Comparison of ENCODE assay signal across 13 cellular contexts in the genomic region with DNA sequence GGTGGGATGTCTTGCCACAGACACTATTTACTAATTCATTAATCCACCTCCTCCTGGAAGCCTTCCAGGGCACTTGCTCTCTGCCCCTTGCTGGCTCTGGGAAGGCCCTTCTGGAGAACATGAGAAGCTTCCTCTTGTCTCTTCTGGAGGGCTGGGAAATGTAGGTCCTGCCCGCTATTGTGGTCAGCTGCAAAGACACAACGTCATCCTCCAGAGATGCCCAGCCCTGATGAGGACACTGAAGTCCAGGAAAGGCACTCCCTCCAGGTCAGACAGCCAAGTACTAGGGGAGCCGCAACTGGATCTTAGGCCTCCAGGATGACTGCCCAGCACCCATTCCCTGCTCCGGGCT. TPM values are rescaled to one million over a fixed set of nuclear protein-coding genes. Genes with fewer than 3 reads are reported as not detected.
DNase-seq lines count a peak whose midpoint lies in the region; ATAC-seq and TF ChIP-seq lines count a peak whose summit lies in the region.
"Had no signal": no experiment of that assay in that cellular context is flagged by ENCODE, and none has a peak within 500 bp of the region (broad histone marks: within the 10 kb centered on the region; RNA-seq: fewer than 3 reads in every experiment).

No MANE protein-coding gene starts in this region.

- POLR2A ChIA-PET in CD8-positive, alpha-beta T cell (lab: Charles Lee) = interaction anchor here (0.8 kb wide), 1 partner anchor 18 kb away, joined by 3 read pairs; no protein-coding TSS in a partner anchor
- POLR2A ChIA-PET in T-cell (lab: Charles Lee) = interaction anchor here (0.6 kb wide), 2 partner anchors 28 to 1519 kb away, joined by 8 to 10 read pairs; no protein-coding TSS in a partner anchor

- H3K9me3 Mint-ChIP-seq in CD8-positive, alpha-beta T cell = no peaks in the 10 kb centered on the region
- H3K9me3 Mint-ChIP-seq in T-cell (no peaks in the 10 kb centered on the region), HFFc6 (no peaks in the 10 kb centered on the region)
- no peaks in the 10 kb centered on the region for H3K9me3 Mint-ChIP-seq in activated CD8-positive, alpha-beta memory T cell treated with anti-CD3 and anti-CD28 coated beads, Interleukin-2, amount 10 ng/mL, durations not matched to agents 7 days and 5 days (ENCODE audit: low read depth)

- no peaks in the 10 kb centered on the region for H3K9me3 ChIP-seq in CD8-positive, alpha-beta T cell (ENCODE audit: low read length)
- no peaks in the 10 kb centered on the region for H3K9me3 ChIP-seq in gastroesophageal sphincter
- H3K9me3 ChIP-seq: neutrophil, SJSA1, spleen had no signal

- no peak overlapping the region for H3K4me3 ChIP-seq in CD8-positive, alpha-beta T cell (ENCODE audit: low read depth, low read length)
- no peak overlapping the region for H3K4me3 ChIP-seq in gastroesophageal sphincter
- H3K4me3 ChIP-seq: SJSA1, spleen had no signal

- no peaks in the 10 kb centered on the region for H3K27me3 ChIP-seq in CD8-positive, alpha-beta T cell (ENCODE audit: insufficient read depth, low read length)
- no peaks in the 10 kb centered on the region for H3K27me3 ChIP-seq in gastroesophageal sphincter
- H3K27me3 ChIP-seq: neutrophil, spleen had no signal

- CTCF ChIA-PET in CD8-positive, alpha-beta T cell (lab: Charles Lee) = interaction anchor here (1.1 to 2.0 kb wide), 2 partner anchors 15 to 82 kb away, joined by 3 to 6 read pairs; no protein-coding TSS in a partner anchor
- CTCF ChIA-PET in T-cell (lab: Charles Lee) = interaction anchor here (0.5 to 1.4 kb wide), 4 partner anchors 22 to 1073 kb away, joined by 3 to 4 read pairs (median 4); no protein-coding TSS in a partner anchor
- CTCF ChIA-PET in activated CD8-positive, alpha-beta memory T cell treated with anti-CD3 and anti-CD28 coated beads, Interleukin-2, amount 10 ng/mL, durations not matched to agents 7 days and 5 days (lab: Charles Lee) = interaction anchor here (0.6 to 3.8 kb wide), 6 partner anchors 8 to 81 kb away, joined by 3 to 17 read pairs (median 5); no protein-coding TSS in a partner anchor

- H3K36me3 Mint-ChIP-seq in CD8-positive, alpha-beta T cell = no peaks in the 10 kb centered on the region
- H3K36me3 Mint-ChIP-seq in T-cell = no peaks in the 10 kb centered on the region
- H3K36me3 Mint-ChIP-seq in activated CD8-positive, alpha-beta memory T cell treated with anti-CD3 and anti-CD28 coated beads, Interleukin-2, amount 10 ng/mL, durations not matched to agents 7 days and 5 days = no peaks in the 10 kb centered on the region
- no peaks in the 10 kb centered on the region for H3K36me3 Mint-ChIP-seq in HFFc6 (ENCODE audit: low read depth)
- H3K36me3 Mint-ChIP-seq: activated naive CD4-positive, alpha-beta T cell treated with anti-CD3 and anti-CD28 coated beads, Interleukin-2, amount 50 U/mL, for 72 hours had no signal

- WGBS in gastroesophageal sphincter (ENCODE audit: low coverage in 1 of 2), 2 donors = 58 to 100% methylated on average over 1 to 2 of the region's 4 CpGs

- TF ChIP-seq EP300 in gastroesophageal sphincter (IDR thresholded peaks at IDR 0.05) = no peak

- H3K4me1 ChIP-seq in CD8-positive, alpha-beta T cell (ENCODE audit: insufficient read depth, low read length) = peaks cover 36% of the 10 kb centered on the region
- peaks cover 0 to 45% (median 0%) of the 10 kb centered on the region in 3 donors for H3K4me1 ChIP-seq in gastroesophageal sphincter
- H3K4me1 ChIP-seq: SJSA1 had no signal

- TF ChIP-seq POLR2A in gastroesophageal sphincter (IDR thresholded peaks at IDR 0.05) = no peak

- H3K4me1 Mint-ChIP-seq in CD8-positive, alpha-beta T cell (ENCODE audit: low read depth) = peaks cover 53% of the 10 kb centered on the region
- peaks cover 57 to 65% (median 62%) of the 10 kb centered on the region in 3 donors for H3K4me1 Mint-ChIP-seq in T-cell
- peaks cover 40% of the 10 kb centered on the region for H3K4me1 Mint-ChIP-seq in activated CD8-positive, alpha-beta memory T cell treated with anti-CD3 and anti-CD28 coated beads, Interleukin-2, amount 10 ng/mL, durations not matched to agents 7 days and 5 days
- peaks cover 15% of the 10 kb centered on the region for H3K4me1 Mint-ChIP-seq in HFFc6 (ENCODE audit: low read depth)

- DNase-seq in CD8-positive, alpha-beta T cell = no peak
- DNase-seq in T-cell (no peak), sciatic nerve (ENCODE audit: low spot score) (no peak), NCI-H2227 treated with DMSO at 0.1 percent for 48 hours (lab: John Stamatoyannopoulos, UW) (no peak), activated gamma-delta T cell treated with Interleukin-2 at 50 U/mL for 16 hours (no peak), HFFc6 (no peak)
- no peak for DNase-seq in activated CD8-positive, alpha-beta memory T cell treated with anti-CD3 and anti-CD28 coated beads, Interleukin-2, amount 10 ng/mL, durations not matched to agents 7 days and 5 days
- DNase-seq: left ventricle myocardium superior had no signal

- H3K27me3 Mint-ChIP-seq in CD8-positive, alpha-beta T cell (ENCODE audit: low read depth) = no peaks in the 10 kb centered on the region
- no peaks in the 10 kb centered on the region for H3K27me3 Mint-ChIP-seq in T-cell
- H3K27me3 Mint-ChIP-seq in activated CD8-positive, alpha-beta memory T cell treated with anti-CD3 and anti-CD28 coated beads, Interleukin-2, amount 10 ng/mL, durations not matched to agents 7 days and 5 days = no peaks in the 10 kb centered on the region
- H3K27me3 Mint-ChIP-seq in HFFc6 (ENCODE audit: insufficient read depth) = peaks cover 10% of the 10 kb centered on the region; the same call in 1 of the 2 replicates

- peak overlapping the region; percentile 32 for H3K27ac ChIP-seq in CD8-positive, alpha-beta T cell (ENCODE audit: low read depth, low read length)
- H3K27ac ChIP-seq in gastroesophageal sphincter = peak overlapping the region; percentile 44 to 96 (median 88)
- H3K27ac ChIP-seq: neutrophil, SJSA1 had no signal

- no peak overlapping the region for H3K4me3 Mint-ChIP-seq in CD8-positive, alpha-beta T cell
- H3K4me3 Mint-ChIP-seq in T-cell = peak overlapping the region in 1 of 3 donors; percentile 40
- no peak overlapping the region for H3K4me3 Mint-ChIP-seq in activated CD8-positive, alpha-beta memory T cell treated with anti-CD3 and anti-CD28 coated beads, Interleukin-2, amount 10 ng/mL, durations not matched to agents 7 days and 5 days
- H3K4me3 Mint-ChIP-seq in HFFc6 = no peak overlapping the region

- no peaks in the 10 kb centered on the region for H3K36me3 ChIP-seq in CD8-positive, alpha-beta T cell (ENCODE audit: insufficient read depth, low read length)
- no peaks in the 10 kb centered on the region for H3K36me3 ChIP-seq in gastroesophageal sphincter
- H3K36me3 ChIP-seq: neutrophil, SJSA1, spleen had no signal

- H3K27ac Mint-ChIP-seq in CD8-positive, alpha-beta T cell = peak overlapping the region; percentile 69
- peak overlapping the region; percentile 85 to 88 for H3K27ac Mint-ChIP-seq in T-cell
- H3K27ac Mint-ChIP-seq in activated CD8-positive, alpha-beta memory T cell treated with anti-CD3 and anti-CD28 coated beads, Interleukin-2, amount 10 ng/mL, durations not matched to agents 7 days and 5 days = no peak overlapping the region
- H3K27ac Mint-ChIP-seq in HFFc6 = no peak overlapping the region
- H3K27ac Mint-ChIP-seq: activated naive CD4-positive, alpha-beta T cell treated with anti-CD3 and anti-CD28 coated beads, Interleukin-2, amount 50 U/mL, for 72 hours had no signal

- no peak for TF ChIP-seq CTCF in CD8-positive, alpha-beta T cell (IDR thresholded peaks at IDR 0.05)
- no peak for TF ChIP-seq CTCF in gastroesophageal sphincter (IDR thresholded peaks at IDR 0.05)
- no peak for TF ChIP-seq CTCF in HFFc6 (IDR thresholded peaks at IDR 0.05)

- no peak for ATAC-seq in CD8-positive, alpha-beta T cell
- ATAC-seq in T-cell (replicated peaks in 1 of 4) (no peak), gastroesophageal sphincter (peak; percentile 45), sciatic nerve (peak; percentile 18)
- ATAC-seq in activated CD8-positive, alpha-beta memory T cell treated with anti-CD3 and anti-CD28 coated beads, Interleukin-2, amount 10 ng/mL, durations not matched to agents 7 days and 5 days = no peak

- intact Hi-C loops in CD8-positive, alpha-beta T cell (cut with DNase I, micrococcal nuclease) = loop anchor here (2.0 to 10.0 kb wide), 3 partner anchors 18 to 198 kb away; no protein-coding TSS in a partner anchor
- intact Hi-C loops in sciatic nerve (cut with DNase I) = loop anchor here (5.0 kb wide), 1 partner anchor 81 kb away; no protein-coding TSS in a partner anchor

RNA-seq across cellular contexts. Expression of gene TACR2, which starts 9.6 kb away (rescaled TPM):
- not detected for total RNA-seq in CD8-positive, alpha-beta T cell
- total RNA-seq in T-cell (not detected), gastroesophageal sphincter (100 to 1,000 TPM in 2 of 4 donors, 10 to 100 TPM in 2; 37.1 to 176 (median 122) TPM), sciatic nerve (0.53 TPM)
- total RNA-seq in activated CD8-positive, alpha-beta memory T cell treated with anti-CD3 and anti-CD28 coated beads, Interleukin-2, amount 10 ng/mL, durations not matched to agents 7 days and 5 days = not detected
- total RNA-seq in HFFc6 (2021; fragmentation: NEBNext Ultra II Directional; extraction: Animal tissue kit (Norgen Biotek cat#: 25700)) = not detected
- total RNA-seq: left ventricle myocardium superior, SJSA1 had no signal

RNA-seq across cellular contexts. Expression of gene TSPAN15, which starts 24.9 kb away (rescaled TPM):
- total RNA-seq in CD8-positive, alpha-beta T cell = 1 to 10 TPM; 1.9 to 2.6 TPM
- total RNA-seq in T-cell = 1 to 10 TPM; 2.9 to 8.2 (median 6.2) TPM
- 10 to 100 TPM; 51.9 to 66.7 (median 58.1) TPM for total RNA-seq in gastroesophageal sphincter
- 103 TPM for total RNA-seq in sciatic nerve
- total RNA-seq in activated CD8-positive, alpha-beta memory T cell treated with anti-CD3 and anti-CD28 coated beads, Interleukin-2, amount 10 ng/mL, durations not matched to agents 7 days and 5 days = 1 to 10 TPM; 2.5 to 4.2 TPM
- total RNA-seq in HFFc6 (2021; fragmentation: NEBNext Ultra II Directional; extraction: Animal tissue kit (Norgen Biotek cat#: 25700)) = 1 to 10 TPM; 1.8 to 4.0 (median 2.1) TPM

Comparison
In these comparisons a context has a peak if more than half of its experiments do, and no peak if none do; other contexts are left out.
1. ATAC-seq: peak in gastroesophageal sphincter (single experiment) and sciatic nerve (single experiment); none in CD8-positive, alpha-beta T cell (single experiment), T-cell (0 of 4) and activated CD8-positive, alpha-beta memory T cell treated with anti-CD3 and anti-CD28 coated beads, Interleukin-2, amount 10 ng/mL, durations not matched to agents 7 days and 5 days (single experiment).
2. H3K27ac Mint-ChIP-seq: peak in CD8-positive, alpha-beta T cell (single experiment) and T-cell (2 of 2); none in activated CD8-positive, alpha-beta memory T cell treated with anti-CD3 and anti-CD28 coated beads, Interleukin-2, amount 10 ng/mL, durations not matched to agents 7 days and 5 days (single experiment) and HFFc6 (single experiment).
3. RNA of gene TACR2, which starts 9.6 kb away (total RNA-seq): 37.1 to 176 TPM in gastroesophageal sphincter; 0.53 TPM in sciatic nerve (single experiment), not detected in activated CD8-positive, alpha-beta memory T cell treated with anti-CD3 and anti-CD28 coated beads, Interleukin-2, amount 10 ng/mL, durations not matched to agents 7 days and 5 days, not detected in T-cell, not detected in HFFc6 and not detected in CD8-positive, alpha-beta T cell; every median in the first group is over 10 times any median in the second.
4. RNA of gene TSPAN15, which starts 24.9 kb away (total RNA-seq): 103 TPM in sciatic nerve (single experiment) and 51.9 to 66.7 TPM in gastroesophageal sphincter; 2.9 to 8.2 TPM in T-cell, 2.5 to 4.2 TPM in activated CD8-positive, alpha-beta memory T cell treated with anti-CD3 and anti-CD28 coated beads, Interleukin-2, amount 10 ng/mL, durations not matched to agents 7 days and 5 days, 1.9 to 2.6 TPM in CD8-positive, alpha-beta T cell and 1.8 to 4.0 TPM in HFFc6; every median in the first group is over 4 times any median in the second.